ENCODE assay signal across 28 cellular contexts in the genomic region with DNA sequence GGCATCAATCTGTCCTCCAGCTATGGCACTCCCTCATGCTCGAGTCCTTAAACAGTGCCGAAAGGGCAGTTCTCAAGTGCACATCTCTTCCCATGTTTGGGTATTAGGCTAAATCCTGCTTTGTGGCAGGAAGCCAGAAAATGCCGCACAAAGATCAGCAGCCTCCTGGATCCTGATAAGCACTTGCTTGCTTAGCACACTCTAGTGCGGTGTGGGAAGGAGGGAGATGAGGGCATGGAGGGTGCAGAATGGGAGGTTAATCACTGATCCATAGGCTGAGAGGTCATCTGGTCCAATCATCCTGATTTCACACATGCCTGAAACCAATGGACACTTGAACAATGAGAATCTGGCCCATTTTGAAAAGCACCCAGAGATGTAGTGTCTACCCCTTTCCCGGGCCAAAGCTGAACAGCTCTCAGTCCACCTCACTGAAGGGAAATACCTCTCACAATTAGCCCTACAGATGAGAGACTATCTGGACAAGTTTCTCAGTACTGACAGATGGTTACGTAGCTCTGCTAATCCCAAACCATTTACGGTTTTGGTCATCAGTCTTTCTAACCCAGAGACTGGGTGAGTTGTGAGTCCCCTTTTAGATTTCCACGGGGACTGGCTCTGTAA. TPM values are rescaled to one million over a fixed set of nuclear protein-coding genes. Genes with fewer than 3 reads are reported as not detected.
A peak's percentile ranks its signal among the peaks of the same experiment; 100 is the strongest.
DNase-seq lines count a peak whose midpoint lies in the region; ATAC-seq, FAIRE-seq and TF ChIP-seq lines count a peak whose summit lies in the region.
"Had no signal": no experiment of that assay in that cellular context is flagged by ENCODE, and none has a peak within 500 bp of the region (broad histone marks: within the 10 kb centered on the region; RNA-seq: fewer than 3 reads in every experiment).

No MANE protein-coding gene starts in this region.

- no peaks in the 10 kb centered on the region for H3K79me2 ChIP-seq in HepG2 (ENCODE audit: insufficient read depth, low read length)

- no peak overlapping the region for H3K4me3 Mint-ChIP-seq in activated CD4-positive, alpha-beta T cell treated with anti-CD3 and anti-CD28 coated beads for 36 hours
- H3K4me3 Mint-ChIP-seq: activated naive CD8-positive, alpha-beta T cell treated with anti-CD3 and anti-CD28 coated beads, Interleukin-2, amount 50 U/mL, for 24 hours; activated T-cell treated with anti-CD3 and anti-CD28 coated beads, Interleukin-2, amount 50 U/mL, for 72 hours; B cell; immature natural killer cell; memory B cell; stimulated activated naive CD8-positive, alpha-beta T cell treated with anti-CD3 and anti-CD28 coated beads, Interleukin-15, amount 100 ng/mL, for 72 hours had no signal

- no peak for TF ChIP-seq EP300 in HepG2 (IDR thresholded peaks at IDR 0.05; ENCODE audit: low read depth in 2 of 2, low read length in 2 of 2)
- TF ChIP-seq EP300 in HepG2 (CRISPR knock-in tag; IDR thresholded peaks at IDR 0.05; ENCODE audit: borderline replicate concordance), result no peak

- intact Hi-C loops in HepG2 (cut with micrococcal nuclease; ENCODE audit: unreplicated experiment), result no loop called here
- intact Hi-C loops in right lobe of liver (cut with DNase I), result no loop called here
- intact Hi-C loops in right cardiac atrium (cut with DNase I), result no loop called here
- intact Hi-C loops in activated CD4-positive, alpha-beta T cell treated with anti-CD3 and anti-CD28 coated beads for 36 hours (cut with DNase I, micrococcal nuclease), result no loop called here

- no peak overlapping the region for H3K9ac ChIP-seq in HepG2 (ENCODE audit: insufficient read depth, low read depth, low read length)

- 0 out of 2 replicates have a peak, but pooled peaks cover 2% of the 10 kb centered on the region for H4K20me1 ChIP-seq in HepG2 (ENCODE audit: insufficient read depth, low read length)

- no TSS peak for BruUV-seq in HepG2 (replicated peaks; lab: Mats Ljungman, UMichigan)

- peaks cover 21% of the 10 kb centered on the region for H3K36me3 Mint-ChIP-seq in activated CD4-positive, alpha-beta T cell treated with anti-CD3 and anti-CD28 coated beads for 36 hours (ENCODE audit: low read depth)

- H3K9me3 ChIP-seq in HepG2 (ENCODE audit: low read length), result no peaks in the 10 kb centered on the region
- no peaks in the 10 kb centered on the region for H3K9me3 ChIP-seq in right lobe of liver
- H3K9me3 ChIP-seq in right cardiac atrium (ENCODE audit: control insufficient read depth, low read length), result no peaks in the 10 kb centered on the region
- H3K9me3 ChIP-seq: gastroesophageal sphincter, ovary, SJSA1, uterus had no signal

- H3K27me3 ChIP-seq in HepG2 (ENCODE audit: control insufficient read depth in 1 of 2, insufficient read depth in 2 of 2, low read length in 2 of 2) (no peaks in the 10 kb centered on the region), right lobe of liver (no peaks in the 10 kb centered on the region), right cardiac atrium (ENCODE audit: control insufficient read depth, insufficient read depth) (no peaks in the 10 kb centered on the region)
- H3K27me3 ChIP-seq: gastroesophageal sphincter, ovary, SJSA1, uterus had no signal

- WGBS in HepG2 (ENCODE audit: low lambda C conversion rate), result 87% methylated on average over 7 of the region's 8 CpGs
- WGBS in right lobe of liver (ENCODE audit: insufficient coverage, low coverage, low lambda C conversion rate, missing lambda C conversion rate), result 78% methylated on average over 8 of the region's 8 CpGs
- WGBS in right cardiac atrium, result 60% methylated on average over 8 of the region's 8 CpGs

- peaks cover 13% of the 10 kb centered on the region; the same call in 1 of the 2 replicates for H3K4me1 ChIP-seq in HepG2 (ENCODE audit: insufficient read depth, low read length)
- no peaks in the 10 kb centered on the region for H3K4me1 ChIP-seq in right lobe of liver
- no peaks in the 10 kb centered on the region for H3K4me1 ChIP-seq in right cardiac atrium (ENCODE audit: control insufficient read depth, insufficient read depth, low read length)
- H3K4me1 ChIP-seq: gastroesophageal sphincter, SJSA1, uterus had no signal

- POLR2A ChIA-PET in HepG2 (lab: Yijun Ruan, JAX), result no interaction called here
- POLR2A ChIA-PET in activated CD4-positive, alpha-beta T cell treated with anti-CD3 and anti-CD28 coated beads for 36 hours (lab: Charles Lee), result no interaction called here

- H3K9me3 Mint-ChIP-seq in activated CD4-positive, alpha-beta T cell treated with anti-CD3 and anti-CD28 coated beads for 36 hours (ENCODE audit: low read depth), result no peaks in the 10 kb centered on the region
- H3K9me3 Mint-ChIP-seq: activated naive CD8-positive, alpha-beta T cell treated with anti-CD3 and anti-CD28 coated beads, Interleukin-2, amount 50 U/mL, for 24 hours; activated T-cell treated with anti-CD3 and anti-CD28 coated beads, Interleukin-2, amount 50 U/mL, for 72 hours; immature natural killer cell; memory B cell; stimulated activated naive CD8-positive, alpha-beta T cell treated with anti-CD3 and anti-CD28 coated beads, Interleukin-15, amount 100 ng/mL, for 72 hours had no signal

- ATAC-seq in HepG2 (peak; percentile 81), right lobe of liver (no peak), right cardiac atrium (peak; percentile 71 to 81)
- ATAC-seq in activated CD4-positive, alpha-beta T cell treated with anti-CD3 and anti-CD28 coated beads for 36 hours, result no peak
- ATAC-seq: activated T-cell treated with anti-CD3 and anti-CD28 coated beads, Interleukin-2, amount 50 U/mL, for 72 hours; gastroesophageal sphincter; HCT116; left colon; stimulated activated naive CD8-positive, alpha-beta T cell treated with anti-CD3 and anti-CD28 coated beads, Interleukin-15, amount 100 ng/mL, for 72 hours had no signal

- H3K27ac ChIP-seq in HepG2 (ENCODE audit: extremely low read length, insufficient read depth, low read length), result no peak overlapping the region
- no peak overlapping the region for H3K27ac ChIP-seq in right lobe of liver
- no peak overlapping the region for H3K27ac ChIP-seq in right cardiac atrium (ENCODE audit: low read length)
- H3K27ac ChIP-seq: gastroesophageal sphincter, ovary, SJSA1, uterus had no signal

- H3K4me3 ChIP-seq in HepG2 (replicated peaks in 1 of 3; ENCODE audit: insufficient read depth in 1 of 3, low read depth in 2 of 3, low read length in 3 of 3) (no peak overlapping the region), right lobe of liver (no peak overlapping the region), right cardiac atrium (ENCODE audit: low read length) (no peak overlapping the region)
- H3K4me3 ChIP-seq: gastroesophageal sphincter, ovary, SJSA1, uterus had no signal

- H2AFZ ChIP-seq in HepG2 (ENCODE audit: low read length), result no peak overlapping the region

- CTCF ChIA-PET in HepG2 (lab: Yijun Ruan, JAX; ENCODE audit: low intra/inter-chr PET ratio, low total read pairs), result no interaction called here
- CTCF ChIA-PET in activated CD4-positive, alpha-beta T cell treated with anti-CD3 and anti-CD28 coated beads for 36 hours (lab: Charles Lee), result no interaction called here

- FAIRE-seq in HepG2 (lab: Jason Lieb, UNC), result peak; percentile 8

- H3K4me2 ChIP-seq in HepG2 (ENCODE audit: low read depth, low read length), result no peak overlapping the region

- TF ChIP-seq CTCF in HepG2 (CRISPR knock-in tag; IDR thresholded peaks at IDR 0.05) (no peak), right lobe of liver (IDR thresholded peaks at IDR 0.05) (no peak)

- H3K4me1 Mint-ChIP-seq in activated CD4-positive, alpha-beta T cell treated with anti-CD3 and anti-CD28 coated beads for 36 hours, result no peaks in the 10 kb centered on the region
- H3K4me1 Mint-ChIP-seq: B cell, immature natural killer cell, memory B cell had no signal

- H3K27me3 Mint-ChIP-seq in activated CD4-positive, alpha-beta T cell treated with anti-CD3 and anti-CD28 coated beads for 36 hours, result no peaks in the 10 kb centered on the region
- H3K27me3 Mint-ChIP-seq: activated naive CD8-positive, alpha-beta T cell treated with anti-CD3 and anti-CD28 coated beads, Interleukin-2, amount 50 U/mL, for 24 hours; B cell; memory B cell; stimulated activated naive CD8-positive, alpha-beta T cell treated with anti-CD3 and anti-CD28 coated beads, Interleukin-15, amount 100 ng/mL, for 72 hours had no signal

- TF ChIP-seq RAD21 in HepG2 (CRISPR knock-in tag; IDR thresholded peaks at IDR 0.05), result no peak

- H3K36me3 ChIP-seq in HepG2 (replicated peaks in 1 of 2; ENCODE audit: control insufficient read depth in 1 of 2, insufficient read depth in 2 of 2, low read length in 2 of 2), result peaks cover 34 to 54% of the 10 kb centered on the region in 2 experiments; a peak in 4 of 5 replicates
- peaks cover 0 to 14% (median 2%) of the 10 kb centered on the region in 4 donors for H3K36me3 ChIP-seq in right lobe of liver
- H3K36me3 ChIP-seq: ovary, uterus had no signal

- TF ChIP-seq POLR2A in HepG2 (IDR thresholded peaks at IDR 0.05; ENCODE audit: insufficient read depth in 1 of 2, low read depth in 2 of 2, low read length in 2 of 2) (no peak), right lobe of liver (IDR thresholded peaks at IDR 0.05) (no peak)

- H3K27ac Mint-ChIP-seq in activated CD4-positive, alpha-beta T cell treated with anti-CD3 and anti-CD28 coated beads for 36 hours, result no peak overlapping the region
- H3K27ac Mint-ChIP-seq: activated naive CD8-positive, alpha-beta T cell treated with anti-CD3 and anti-CD28 coated beads, Interleukin-2, amount 50 U/mL, for 24 hours; activated T-cell treated with anti-CD3 and anti-CD28 coated beads, Interleukin-2, amount 50 U/mL, for 72 hours; B cell; memory B cell had no signal

- DNase-seq in HepG2 (ENCODE audit: low spot score), result peak; percentile 25
- DNase-seq in right lobe of liver, result no peak
- peak; percentile 52 for DNase-seq in amniotic epithelial cell (ENCODE audit: low read depth)
- DNase-seq in right cardiac atrium, result no peak
- DNase-seq in activated CD4-positive, alpha-beta T cell treated with anti-CD3 and anti-CD28 coated beads for 36 hours, result no peak
- DNase-seq in hippocampal formation (lab: John Stamatoyannopoulos, UW), result no peak
- DNase-seq in SK-N-DZ (ENCODE audit: low spot score), result no peak
- DNase-seq: ACHN; activated CD4-positive, alpha-beta T cell treated with anti-CD3 and anti-CD28 coated beads, Interleukin-2, amount 50 U/mL, for 4 hours; activated naive CD8-positive, alpha-beta T cell treated with anti-CD3 and anti-CD28 coated beads, Interleukin-2, amount 50 U/mL, for 24 hours; activated T-cell treated with anti-CD3 and anti-CD28 coated beads, Interleukin-2, amount 50 U/mL, for 72 hours; DMS53; GDM1; immature natural killer cell; left colon; NCI-H1417 treated with DMSO at 0.1 percent for 48 hours; NCI-H2081 treated with DMSO at 0.1 percent for 48 hours; NCI-H345; NCI-H748 treated with DMSO at 0.1 percent for 48 hours; ovary; stimulated activated naive CD8-positive, alpha-beta T cell treated with anti-CD3 and anti-CD28 coated beads, Interleukin-15, amount 100 ng/mL, for 72 hours; uterus had no signal

- in situ Hi-C loops in HepG2 (cut with HindIII; ENCODE audit: extremely low pct_ligation_motif_present, low pct_unique_long_range_greater_than_20kb), result no loop called here

RNA-seq across cellular contexts. Expression of gene CHRM4, which starts 29.8 kb away (rescaled TPM):
- total RNA-seq in HepG2 (2016; rRNA removed; fragmentation: Illumina TruSeq; extraction: Trizol) (0.13 TPM in 1 of 2 replicates, not detected in the other), right lobe of liver (not detected), right cardiac atrium (under 1 TPM in 2 of 4 donors, not detected in 2; 0.14 to 0.53 TPM)
- total RNA-seq in HepG2 (2016; cell fraction: cytosol; rRNA removed; fragmentation: Illumina TruSeq; extraction: Trizol; ENCODE audit: low read depth), result not detected in 2 replicates
- 0.11 TPM in 1 of 2 replicates, not detected in the other for total RNA-seq in HepG2 (2016; cell fraction: insoluble cytoplasmic fraction; rRNA removed; fragmentation: Illumina TruSeq; extraction: Trizol)
- 0.15 TPM in 1 of 2 replicates, not detected in the other for total RNA-seq in HepG2 (2016; cell fraction: membrane; rRNA removed; fragmentation: Illumina TruSeq; extraction: Trizol)
- 0.25 TPM in 1 of 2 replicates, not detected in the other for total RNA-seq in HepG2 (2016; cell fraction: nucleus; rRNA removed; fragmentation: Illumina TruSeq; extraction: Trizol)
- polyA plus RNA-seq in HepG2 (2011; rRNA removed) (0.21 and 0.22 TPM in 2 replicates), right cardiac atrium (0.20 TPM)
- 0.12 and 0.19 TPM in 2 replicates for polyA plus RNA-seq in HepG2 (2011; cell fraction: cytosol; rRNA removed)
- polyA plus RNA-seq in HepG2 (2011; cell fraction: nucleus; rRNA removed), result 0.43 and 0.85 TPM in 2 replicates
- polyA plus RNA-seq in HepG2 (2012), result 0.27 TPM in 1 of 2 replicates, not detected in the other
- polyA plus RNA-seq in HepG2 (2016; cell fraction: cytosol; fragmentation: Illumina TruSeq; extraction: Trizol; ENCODE audit: low read depth), result 0.08 TPM in 1 of 2 replicates, not detected in the other
- polyA plus RNA-seq in HepG2 (2016; cell fraction: insoluble cytoplasmic fraction; fragmentation: Illumina TruSeq; extraction: Trizol; ENCODE audit: low read depth), result 0.15 TPM in 1 of 2 replicates, not detected in the other
- 0.21 TPM in 1 of 2 replicates, not detected in the other for polyA plus RNA-seq in HepG2 (2016; cell fraction: membrane; fragmentation: Illumina TruSeq; extraction: Trizol; ENCODE audit: low read depth)
- 0.41 TPM in 1 of 2 replicates, not detected in the other for polyA plus RNA-seq in HepG2 (2016; cell fraction: nucleus; fragmentation: Illumina TruSeq; extraction: Trizol; ENCODE audit: insufficient read depth, low read depth)
- 0.58 and 0.90 TPM in 2 replicates for polyA minus RNA-seq in HepG2 (2011; rRNA and poly(A)+ RNA removed; ENCODE audit: low replicate concordance)
- not detected in 2 replicates for polyA minus RNA-seq in HepG2 (2011; cell fraction: cytosol; rRNA and poly(A)+ RNA removed)
- 0.50 and 0.52 TPM in 2 replicates for polyA minus RNA-seq in HepG2 (2011; cell fraction: nucleus; rRNA and poly(A)+ RNA removed)
- total RNA-seq in activated CD4-positive, alpha-beta T cell treated with anti-CD3 and anti-CD28 coated beads for 36 hours, result under 1 TPM in 1 of 2 experiments, not detected in 1; 0.19 TPM
- polyA plus RNA-seq in SK-N-DZ (2014; cell fraction: cytosol; rRNA removed), result 2.3 and 4.6 TPM in 2 replicates
- 1.6 and 2.3 TPM in 2 replicates for polyA plus RNA-seq in SK-N-DZ (2014; cell fraction: nucleus; rRNA removed)
- total RNA-seq: renal cortical epithelial cell had no signal

RNA-seq across cellular contexts. Expression of gene MDK, which starts 39.9 kb away (rescaled TPM):
- total RNA-seq in HepG2 (2016; rRNA removed; fragmentation: Illumina TruSeq; extraction: Trizol) (149 and 312 TPM in 2 replicates), right lobe of liver (1 to 10 TPM in 5 of 6 experiments, under 1 TPM in 1; 0.35 to 6.4 (median 4.2) TPM), right cardiac atrium (10 to 100 TPM in 3 of 4 donors, 1 to 10 TPM in 1; 9.9 to 18.8 (median 11.9) TPM)
- total RNA-seq in HepG2 (2016; cell fraction: cytosol; rRNA removed; fragmentation: Illumina TruSeq; extraction: Trizol; ENCODE audit: low read depth), result 310 and 356 TPM in 2 replicates
- total RNA-seq in HepG2 (2016; cell fraction: insoluble cytoplasmic fraction; rRNA removed; fragmentation: Illumina TruSeq; extraction: Trizol), result 138 and 308 TPM in 2 replicates
- 284 and 347 TPM in 2 replicates for total RNA-seq in HepG2 (2016; cell fraction: membrane; rRNA removed; fragmentation: Illumina TruSeq; extraction: Trizol)
- total RNA-seq in HepG2 (2016; cell fraction: nucleus; rRNA removed; fragmentation: Illumina TruSeq; extraction: Trizol), result 197 and 254 TPM in 2 replicates
- polyA plus RNA-seq in HepG2 (2011; rRNA removed) (355 and 407 TPM in 2 replicates), right cardiac atrium (10.1 TPM)
- polyA plus RNA-seq in HepG2 (2011; cell fraction: cytosol; rRNA removed), result 510 and 850 TPM in 2 replicates
- 205 and 210 TPM in 2 replicates for polyA plus RNA-seq in HepG2 (2011; cell fraction: nucleus; rRNA removed)
- polyA plus RNA-seq in HepG2 (2012), result 127 and 170 TPM in 2 replicates
- polyA plus RNA-seq in HepG2 (2016; cell fraction: cytosol; fragmentation: Illumina TruSeq; extraction: Trizol; ENCODE audit: low read depth), result 699 and 772 TPM in 2 replicates
- 298 and 351 TPM in 2 replicates for polyA plus RNA-seq in HepG2 (2016; cell fraction: insoluble cytoplasmic fraction; fragmentation: Illumina TruSeq; extraction: Trizol; ENCODE audit: low read depth)
- polyA plus RNA-seq in HepG2 (2016; cell fraction: membrane; fragmentation: Illumina TruSeq; extraction: Trizol; ENCODE audit: low read depth), result 584 and 631 TPM in 2 replicates
- 829 and 892 TPM in 2 replicates for polyA plus RNA-seq in HepG2 (2016; cell fraction: nucleus; fragmentation: Illumina TruSeq; extraction: Trizol; ENCODE audit: insufficient read depth, low read depth)
- 1.3 and 126 TPM in 2 replicates for polyA minus RNA-seq in HepG2 (2011; rRNA and poly(A)+ RNA removed; ENCODE audit: low replicate concordance)
- polyA minus RNA-seq in HepG2 (2011; cell fraction: cytosol; rRNA and poly(A)+ RNA removed), result 66.8 and 86.0 TPM in 2 replicates
- polyA minus RNA-seq in HepG2 (2011; cell fraction: nucleus; rRNA and poly(A)+ RNA removed), result 18.5 and 19.3 TPM in 2 replicates
- 1 to 10 TPM; 3.0 to 6.7 TPM for total RNA-seq in activated CD4-positive, alpha-beta T cell treated with anti-CD3 and anti-CD28 coated beads for 36 hours
- polyA plus RNA-seq in SK-N-DZ (2014; cell fraction: cytosol; rRNA removed), result 2,839 and 3,450 TPM in 2 replicates
- polyA plus RNA-seq in SK-N-DZ (2014; cell fraction: nucleus; rRNA removed), result 2,101 and 2,397 TPM in 2 replicates

Comparison
In these comparisons a context has a peak if more than half of its experiments do, and no peak if none do; other contexts are left out.
1. ATAC-seq: peak in HepG2 (single experiment) and right cardiac atrium (2 of 2); none in right lobe of liver (0 of 4) and activated CD4-positive, alpha-beta T cell treated with anti-CD3 and anti-CD28 coated beads for 36 hours (single experiment).
2. DNase-seq: peak in HepG2 (single experiment) and amniotic epithelial cell (single experiment); none in right lobe of liver (0 of 3), right cardiac atrium (0 of 3), activated CD4-positive, alpha-beta T cell treated with anti-CD3 and anti-CD28 coated beads for 36 hours (single experiment), hippocampal formation (0 of 2) and SK-N-DZ (single experiment).
3. RNA of gene MDK, which starts 39.9 kb away (total RNA-seq): 138 to 356 TPM in HepG2; 9.9 to 18.8 TPM in right cardiac atrium, 3.0 to 6.7 TPM in activated CD4-positive, alpha-beta T cell treated with anti-CD3 and anti-CD28 coated beads for 36 hours and 0.35 to 6.4 TPM in right lobe of liver; every median in the first group is over 4 times any median in the second.